24 cellular contexts compared by ENCODE assay signal in the genomic region with DNA sequence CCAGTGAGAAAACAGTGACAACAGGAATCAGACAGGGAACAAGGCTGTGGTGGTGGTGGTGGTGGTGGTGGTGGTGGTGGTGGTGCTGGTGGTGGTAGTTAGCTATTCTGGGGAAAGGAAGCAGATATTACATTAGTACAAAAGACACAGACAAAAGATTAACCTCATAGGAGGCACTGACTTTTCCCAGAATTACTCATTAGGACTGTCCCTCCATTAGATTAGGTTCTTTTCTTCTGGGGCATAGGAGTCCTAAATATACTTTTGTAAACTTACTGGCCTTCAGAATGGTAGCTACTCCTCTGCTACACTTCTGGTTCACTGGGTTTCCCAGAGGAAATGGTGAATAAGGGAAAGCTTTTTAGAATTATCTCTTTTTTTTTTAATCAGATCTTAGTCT.
A peak's percentile ranks its signal among the peaks of the same experiment; 100 is the strongest.
DNase-seq lines count a peak whose midpoint lies in the region; ATAC-seq and TF ChIP-seq lines count a peak whose summit lies in the region.
"Had no signal": no experiment of that assay in that cellular context is flagged by ENCODE, and none has a peak within 500 bp of the region (broad histone marks: within the 10 kb centered on the region; RNA-seq: fewer than 3 reads in every experiment).

No MANE protein-coding gene starts in this region.

- H3K27ac Mint-ChIP-seq in chondrocyte (ENCODE audit: unreplicated experiment), result no peak overlapping the region
- no peak overlapping the region for H3K27ac Mint-ChIP-seq in activated CD8-positive, alpha-beta T cell treated with anti-CD3 and anti-CD28 coated beads, Interleukin-2, amount 10 ng/mL, durations not matched to agents 7 days and 5 days
- H3K27ac Mint-ChIP-seq: activated CD4-positive, alpha-beta memory T cell treated with anti-CD3 and anti-CD28 coated beads, Interleukin-2, amount 10 ng/mL, durations not matched to agents 7 days and 5 days; activated naive CD4-positive, alpha-beta T cell treated with anti-CD3 and anti-CD28 coated beads, Interleukin-2, amount 10 ng/mL, durations not matched to agents 7 days and 5 days; activated T-cell treated with anti-CD3 and anti-CD28 coated beads, Interleukin-2, amount 50 U/mL, for 24 hours; CD4-positive, alpha-beta memory T cell; endodermal cell; immature natural killer cell had no signal

- POLR2A ChIA-PET in activated CD8-positive, alpha-beta T cell treated with anti-CD3 and anti-CD28 coated beads, Interleukin-2, amount 10 ng/mL, durations not matched to agents 7 days and 5 days (lab: Charles Lee), result no interaction called here

- H3K4me1 Mint-ChIP-seq in chondrocyte (ENCODE audit: low read depth), result peaks cover 9% of the 10 kb centered on the region
- no peaks in the 10 kb centered on the region for H3K4me1 Mint-ChIP-seq in activated CD8-positive, alpha-beta T cell treated with anti-CD3 and anti-CD28 coated beads, Interleukin-2, amount 10 ng/mL, durations not matched to agents 7 days and 5 days (ENCODE audit: low read depth)
- H3K4me1 Mint-ChIP-seq: activated CD4-positive, alpha-beta memory T cell treated with anti-CD3 and anti-CD28 coated beads, Interleukin-2, amount 10 ng/mL, durations not matched to agents 7 days and 5 days; activated naive CD4-positive, alpha-beta T cell treated with anti-CD3 and anti-CD28 coated beads, Interleukin-2, amount 10 ng/mL, durations not matched to agents 7 days and 5 days; CD4-positive, alpha-beta memory T cell; immature natural killer cell had no signal

- CTCF ChIA-PET in activated CD8-positive, alpha-beta T cell treated with anti-CD3 and anti-CD28 coated beads, Interleukin-2, amount 10 ng/mL, durations not matched to agents 7 days and 5 days (lab: Charles Lee), result no interaction called here

- no peaks in the 10 kb centered on the region for H3K27me3 Mint-ChIP-seq in chondrocyte (ENCODE audit: low read depth)
- no peaks in the 10 kb centered on the region for H3K27me3 Mint-ChIP-seq in activated CD8-positive, alpha-beta T cell treated with anti-CD3 and anti-CD28 coated beads, Interleukin-2, amount 10 ng/mL, durations not matched to agents 7 days and 5 days (ENCODE audit: low read depth)
- H3K27me3 Mint-ChIP-seq: activated CD4-positive, alpha-beta memory T cell treated with anti-CD3 and anti-CD28 coated beads, Interleukin-2, amount 10 ng/mL, durations not matched to agents 7 days and 5 days; activated naive CD4-positive, alpha-beta T cell treated with anti-CD3 and anti-CD28 coated beads, Interleukin-2, amount 10 ng/mL, durations not matched to agents 7 days and 5 days; activated T-cell treated with anti-CD3 and anti-CD28 coated beads, Interleukin-2, amount 50 U/mL, for 24 hours; CD4-positive, alpha-beta memory T cell had no signal

- H3K9me3 Mint-ChIP-seq in chondrocyte (ENCODE audit: low read depth), result no peaks in the 10 kb centered on the region
- no peaks in the 10 kb centered on the region for H3K9me3 Mint-ChIP-seq in activated CD8-positive, alpha-beta T cell treated with anti-CD3 and anti-CD28 coated beads, Interleukin-2, amount 10 ng/mL, durations not matched to agents 7 days and 5 days (ENCODE audit: insufficient read depth)
- H3K9me3 Mint-ChIP-seq: activated naive CD4-positive, alpha-beta T cell treated with anti-CD3 and anti-CD28 coated beads, Interleukin-2, amount 10 ng/mL, durations not matched to agents 7 days and 5 days; endodermal cell had no signal

- peak; percentile 61 for ATAC-seq in GM18511 (IDR thresholded peaks at IDR 0.05; ENCODE audit: unreplicated experiment)
- peak; percentile 76 for ATAC-seq in GM21786 (IDR thresholded peaks at IDR 0.05; ENCODE audit: unreplicated experiment)
- peak; percentile 80 for ATAC-seq in HG02973 (IDR thresholded peaks at IDR 0.05; ENCODE audit: unreplicated experiment)
- peak; percentile 85 for ATAC-seq in HG03558 (IDR thresholded peaks at IDR 0.05; ENCODE audit: extremely low read depth, unreplicated experiment)
- no peak for ATAC-seq in activated CD8-positive, alpha-beta T cell treated with anti-CD3 and anti-CD28 coated beads, Interleukin-2, amount 10 ng/mL, durations not matched to agents 7 days and 5 days
- ATAC-seq: heart right ventricle had no signal

- H3K36me3 Mint-ChIP-seq in chondrocyte (ENCODE audit: low read depth), result no peaks in the 10 kb centered on the region
- H3K36me3 Mint-ChIP-seq in activated CD8-positive, alpha-beta T cell treated with anti-CD3 and anti-CD28 coated beads, Interleukin-2, amount 10 ng/mL, durations not matched to agents 7 days and 5 days (ENCODE audit: low read depth), result no peaks in the 10 kb centered on the region
- H3K36me3 Mint-ChIP-seq: activated naive CD4-positive, alpha-beta T cell treated with anti-CD3 and anti-CD28 coated beads, Interleukin-2, amount 10 ng/mL, durations not matched to agents 7 days and 5 days; CD4-positive, alpha-beta memory T cell had no signal

- TF ChIP-seq CTCF in chondrocyte (IDR thresholded peaks at IDR 0.05), result no peak

- H3K4me3 Mint-ChIP-seq in chondrocyte (ENCODE audit: unreplicated experiment), result no peak overlapping the region
- no peak overlapping the region for H3K4me3 Mint-ChIP-seq in activated CD8-positive, alpha-beta T cell treated with anti-CD3 and anti-CD28 coated beads, Interleukin-2, amount 10 ng/mL, durations not matched to agents 7 days and 5 days
- H3K4me3 Mint-ChIP-seq: activated CD4-positive, alpha-beta memory T cell treated with anti-CD3 and anti-CD28 coated beads, Interleukin-2, amount 10 ng/mL, durations not matched to agents 7 days and 5 days; activated naive CD4-positive, alpha-beta T cell treated with anti-CD3 and anti-CD28 coated beads, Interleukin-2, amount 10 ng/mL, durations not matched to agents 7 days and 5 days; activated T-cell treated with anti-CD3 and anti-CD28 coated beads, Interleukin-2, amount 50 U/mL, for 24 hours; CD4-positive, alpha-beta memory T cell; endodermal cell; immature natural killer cell had no signal

- DNase-seq in chondrocyte (ENCODE audit: low spot score) (no peak), SIG-M5 (lab: John Stamatoyannopoulos, UW) (no peak)
- no peak for DNase-seq in stimulated activated CD4-positive, alpha-beta T cell treated with anti-CD3 and anti-CD28 coated beads, Interleukin-12 subunit alpha, Interleukin-12 subunit beta, amount 100 ng/mL, for 4 hours
- no peak for DNase-seq in activated CD8-positive, alpha-beta T cell treated with anti-CD3 and anti-CD28 coated beads, Interleukin-2, amount 10 ng/mL, durations not matched to agents 7 days and 5 days
- DNase-seq: ACHN; activated CD4-positive, alpha-beta memory T cell treated with anti-CD3 and anti-CD28 coated beads, Interleukin-2, amount 10 ng/mL, durations not matched to agents 7 days and 5 days; activated naive CD4-positive, alpha-beta T cell treated with anti-CD3 and anti-CD28 coated beads, Interleukin-2, amount 10 ng/mL, durations not matched to agents 7 days and 5 days; activated T-cell treated with anti-CD3 and anti-CD28 coated beads, Interleukin-2, amount 50 U/mL, for 24 hours; CD4-positive, alpha-beta memory T cell; cerebellar nuclear complex; endodermal cell; heart right ventricle; immature natural killer cell; Karpas-422; NCI-H1092; NCI-H2081 treated with DMSO at 0.1 percent for 48 hours; NCI-H526 treated with DMSO at 0.1 percent for 48 hours; SJCRH30; stimulated activated naive CD4-positive, alpha-beta T cell treated with Interleukin-2 at 50 U/mL for 16 hours; T-helper 2 cell had no signal
